In the genomic region with DNA sequence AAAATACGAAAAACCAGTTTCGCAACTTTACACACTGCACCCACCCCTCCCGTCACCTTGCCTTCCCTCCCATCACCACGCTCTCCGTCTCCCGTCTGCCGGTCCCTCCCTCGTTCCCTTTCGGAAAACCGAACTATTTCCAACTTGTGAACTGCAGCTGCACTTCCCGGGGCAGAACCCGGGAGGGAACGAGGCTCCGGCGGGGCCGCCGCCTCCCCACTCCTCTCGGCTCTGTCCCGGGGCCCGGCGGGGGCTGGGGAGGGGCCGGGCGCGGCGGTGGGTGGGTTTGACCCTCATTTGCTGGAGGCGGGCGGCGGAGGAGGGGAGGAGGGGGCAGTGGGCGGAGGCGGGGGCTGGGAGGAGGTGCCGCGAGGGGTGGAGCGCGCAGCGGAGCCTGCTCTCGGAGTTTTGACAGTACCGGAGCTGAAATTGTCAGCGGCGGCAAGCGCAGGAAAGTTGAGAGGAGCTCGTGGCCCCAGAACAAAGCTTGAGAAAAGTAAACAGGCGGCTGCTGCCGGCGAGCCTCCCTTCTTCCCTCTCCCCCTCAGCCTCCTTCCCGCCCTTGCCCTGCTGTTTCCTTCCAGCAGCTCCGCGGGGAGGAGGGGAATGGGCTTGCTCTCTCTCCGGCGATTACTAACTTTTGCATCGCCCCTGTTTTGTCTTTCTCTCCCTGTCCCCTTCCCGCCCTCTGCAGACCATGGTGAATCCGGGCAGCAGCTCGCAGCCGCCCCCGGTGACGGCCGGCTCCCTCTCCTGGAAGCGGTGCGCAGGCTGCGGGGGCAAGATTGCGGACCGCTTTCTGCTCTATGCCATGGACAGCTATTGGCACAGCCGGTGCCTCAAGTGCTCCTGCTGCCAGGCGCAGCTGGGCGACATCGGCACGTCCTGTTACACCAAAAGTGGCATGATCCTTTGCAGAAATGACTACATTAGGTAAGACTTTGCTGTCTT, we compare ENCODE assay signal across 8 cellular contexts. TPM values are rescaled to one million over a fixed set of nuclear protein-coding genes. Genes with fewer than 3 reads are reported as not detected.
DNase-seq lines count a peak whose midpoint lies in the region; ATAC-seq and TF ChIP-seq lines count a peak whose summit lies in the region.

No MANE protein-coding gene starts in this region.

- intact Hi-C loops in activated B cell treated with CpG ODN at 0.5 μM for 24 hours (cut with micrococcal nuclease) = loop anchor here (5.0 to 10.0 kb wide), 2 partner anchors 277 to 469 kb away; no protein-coding TSS in a partner anchor

- TF ChIP-seq CTCF in activated B cell treated with CpG ODN at 0.5 μM for 24 hours (IDR thresholded peaks at IDR 0.05) = no peak

- peak overlapping the region; percentile 95 for H3K4me3 Mint-ChIP-seq in activated B cell treated with CpG ODN at 0.5 μM for 24 hours

- ATAC-seq in GM21576 (IDR thresholded peaks at IDR 0.05; ENCODE audit: unreplicated experiment) (peak; percentile 23), activated B cell treated with CpG ODN at 0.5 μM for 24 hours (ENCODE audit: low read depth) (peak; percentile 16), HG03520 (IDR thresholded peaks at IDR 0.05; ENCODE audit: unreplicated experiment) (no peak)

- H3K36me3 Mint-ChIP-seq in activated B cell treated with CpG ODN at 0.5 μM for 24 hours (ENCODE audit: low read depth) = peaks cover 14% of the 10 kb centered on the region

- peak overlapping the region; percentile 97 for H3K27ac Mint-ChIP-seq in activated B cell treated with CpG ODN at 0.5 μM for 24 hours

- peak; percentile 77 for DNase-seq in D341Med (ENCODE audit: low spot score)
- peak; percentile 72 for DNase-seq in NCI-H2029 treated with DMSO at 0.1 percent for 48 hours (lab: John Stamatoyannopoulos, UW)
- DNase-seq in activated B cell treated with CpG ODN at 0.5 μM for 24 hours = peak; percentile 64
- DNase-seq in kidney glomerular epithelial cell (lab: John Stamatoyannopoulos, UW) = peak; percentile 53
- DNase-seq in stimulated activated CD4-positive, alpha-beta T cell treated with anti-CD3 and anti-CD28 coated beads, Interleukin-15, amount 100 ng/mL, for 24 hours = peak; percentile 66

- H3K4me1 Mint-ChIP-seq in activated B cell treated with CpG ODN at 0.5 μM for 24 hours = peaks cover 66% of the 10 kb centered on the region

- H3K9me3 Mint-ChIP-seq in activated B cell treated with CpG ODN at 0.5 μM for 24 hours = no peaks in the 10 kb centered on the region

- POLR2A ChIA-PET in activated B cell treated with CpG ODN at 0.5 μM for 24 hours (lab: Charles Lee) = interaction anchor here (0.6 to 1.6 kb wide), 4 partner anchors 70 to 627 kb away, joined by 3 to 7 read pairs (median 4); partner anchors contain the start of gene SH3GLB1

- no peaks in the 10 kb centered on the region for H3K27me3 Mint-ChIP-seq in activated B cell treated with CpG ODN at 0.5 μM for 24 hours

- H3K27ac ChIP-seq in cingulate gyrus (ENCODE audit: low read depth, low read length) = peak overlapping the region; percentile 77

- CTCF ChIA-PET in activated B cell treated with CpG ODN at 0.5 μM for 24 hours (lab: Charles Lee) = interaction anchor here (3.7 kb wide), 1 partner anchor 622 kb away, joined by 18 read pairs; no protein-coding TSS in a partner anchor

RNA-seq across cellular contexts. Expression of gene LMO4, which starts 2.9 kb away (rescaled TPM):
- 31.2 and 37.1 TPM in 2 replicates for total RNA-seq in activated B cell treated with CpG ODN at 0.5 μM for 24 hours
